Comparison of ENCODE assay signal across 1 cellular context in the genomic region with DNA sequence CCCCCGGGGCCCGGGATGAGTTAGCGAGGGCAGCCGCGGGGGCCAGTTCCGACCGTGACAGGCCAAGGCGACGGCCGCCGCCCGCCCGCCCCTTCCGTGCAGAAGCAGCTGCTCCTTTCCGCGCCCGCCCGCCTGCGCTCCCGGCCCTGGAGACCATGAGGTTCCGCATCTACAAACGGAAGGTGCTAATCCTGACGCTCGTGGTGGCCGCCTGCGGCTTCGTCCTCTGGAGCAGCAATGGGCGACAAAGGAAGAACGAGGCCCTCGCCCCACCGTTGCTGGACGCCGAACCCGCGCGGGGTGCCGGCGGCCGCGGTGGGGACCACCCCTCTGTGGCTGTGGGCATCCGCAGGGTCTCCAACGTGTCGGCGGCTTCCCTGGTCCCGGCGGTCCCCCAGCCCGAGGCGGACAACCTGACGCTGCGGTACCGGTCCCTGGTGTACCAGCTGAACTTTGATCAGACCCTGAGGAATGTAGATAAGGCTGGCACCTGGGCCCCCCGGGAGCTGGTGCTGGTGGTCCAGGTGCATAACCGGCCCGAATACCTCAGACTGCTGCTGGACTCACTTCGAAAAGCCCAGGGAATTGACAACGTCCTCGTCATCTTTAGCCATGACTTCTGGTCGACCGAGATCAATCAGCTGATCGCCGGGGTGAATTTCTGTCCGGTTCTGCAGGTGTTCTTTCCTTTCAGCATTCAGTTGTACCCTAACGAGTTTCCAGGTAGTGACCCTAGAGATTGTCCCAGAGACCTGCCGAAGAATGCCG.
TF ChIP-seq lines count a peak whose summit lies in the region.

No MANE protein-coding gene starts in this region.

TF ChIP-seq in HepG2, 621 proteins besides CTCF, POLR2A, EP300 and RAD21 (continues in another document):
- TF ChIP-seq REL (CRISPR knock-in tag; conservative IDR thresholded peaks at IDR 0.05): 0 out of 2 replicates have a peak, but pooled peaks have one; percentile 22
- TF ChIP-seq NCOA5 (CRISPR knock-in tag; IDR thresholded peaks at IDR 0.05): no peak
- TF ChIP-seq ZEB1 (IDR thresholded peaks at IDR 0.05; ENCODE audit: insufficient replicate concordance, low read depth): no peak
- no peak for TF ChIP-seq RELA (CRISPR knock-in tag; IDR thresholded peaks at IDR 0.05)
- TF ChIP-seq SOX6 (IDR thresholded peaks at IDR 0.05): no peak
- 0 out of 2 replicates have a peak, but pooled peaks have one; percentile 1 for TF ChIP-seq SOX6 (CRISPR knock-in tag; IDR thresholded peaks at IDR 0.05)
- TF ChIP-seq ZNF484 (CRISPR knock-in tag; IDR thresholded peaks at IDR 0.05; ENCODE audit: borderline replicate concordance, low read depth): no peak
- peak; percentile 13 for TF ChIP-seq ZNF781 (CRISPR knock-in tag; IDR thresholded peaks at IDR 0.05; ENCODE audit: borderline replicate concordance, not compliant biosample characterization)
- TF ChIP-seq SIX4 (CRISPR knock-in tag; IDR thresholded peaks at IDR 0.05): 0 out of 2 replicates have a peak, but pooled peaks have one; percentile 2
- TF ChIP-seq FOSL2 (CRISPR knock-in tag; IDR thresholded peaks at IDR 0.05): no peak
- peak; percentile 61; the same call in 1 of the 2 replicates for TF ChIP-seq ZNF547 (CRISPR knock-in tag; IDR thresholded peaks at IDR 0.05)
- peak; percentile 81 for TF ChIP-seq HNF4A (CRISPR knock-in tag; IDR thresholded peaks at IDR 0.05)
- TF ChIP-seq ZNF33B (CRISPR knock-in tag; IDR thresholded peaks at IDR 0.05): peak; percentile 62; the same call in 1 of the 2 replicates
- TF ChIP-seq ZNF75D (CRISPR knock-in tag; IDR thresholded peaks at IDR 0.05; ENCODE audit: borderline replicate concordance): no peak
- TF ChIP-seq SIX1 (CRISPR knock-in tag; IDR thresholded peaks at IDR 0.05; ENCODE audit: borderline replicate concordance): 0 out of 2 replicates have a peak, but pooled peaks have one; percentile 16
- TF ChIP-seq, protein P1, sequence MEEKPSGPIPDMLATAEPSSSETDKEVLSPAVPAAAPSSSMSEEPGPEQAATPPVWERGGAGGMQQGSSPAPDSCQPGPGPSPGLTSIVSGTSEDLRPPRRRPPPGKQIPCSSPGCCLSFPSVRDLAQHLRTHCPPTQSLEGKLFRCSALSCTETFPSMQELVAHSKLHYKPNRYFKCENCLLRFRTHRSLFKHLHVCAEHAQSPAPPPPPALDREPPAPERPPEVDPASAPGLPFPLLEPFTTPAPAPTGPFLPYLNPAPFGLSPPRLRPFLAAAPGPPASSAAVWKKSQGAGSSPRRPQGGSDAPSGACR (CRISPR knock-in tag; IDR thresholded peaks at IDR 0.05): no peak
- 0 out of 2 replicates have a peak, but pooled peaks have one; percentile 49 for TF ChIP-seq NFATC3 (CRISPR knock-in tag; IDR thresholded peaks at IDR 0.05)
- peak; percentile 6; the same call in 1 of the 2 replicates for TF ChIP-seq ZKSCAN8 (CRISPR knock-in tag; IDR thresholded peaks at IDR 0.05; ENCODE audit: borderline replicate concordance)
- TF ChIP-seq HNRNPLL (IDR thresholded peaks at IDR 0.05; ENCODE audit: low read depth, low read length, poor library complexity, severe bottlenecking): peak; percentile 50
- TF ChIP-seq ZNF234 (CRISPR knock-in tag; conservative IDR thresholded peaks at IDR 0.05): peak; percentile 5; the same call in 1 of the 2 replicates
- TF ChIP-seq ZNF274 (CRISPR knock-in tag; IDR thresholded peaks at IDR 0.05): peak; percentile 77; the same call in 1 of the 2 replicates
- TF ChIP-seq FOXA1 (IDR thresholded peaks at IDR 0.05): no peak
- TF ChIP-seq FOXA1 (CRISPR knock-in tag; IDR thresholded peaks at IDR 0.05): no peak
- TF ChIP-seq HNRNPK (IDR thresholded peaks at IDR 0.05; ENCODE audit: low read depth, low read length, poor library complexity, severe bottlenecking): peak; percentile 15
- TF ChIP-seq, protein P2, sequence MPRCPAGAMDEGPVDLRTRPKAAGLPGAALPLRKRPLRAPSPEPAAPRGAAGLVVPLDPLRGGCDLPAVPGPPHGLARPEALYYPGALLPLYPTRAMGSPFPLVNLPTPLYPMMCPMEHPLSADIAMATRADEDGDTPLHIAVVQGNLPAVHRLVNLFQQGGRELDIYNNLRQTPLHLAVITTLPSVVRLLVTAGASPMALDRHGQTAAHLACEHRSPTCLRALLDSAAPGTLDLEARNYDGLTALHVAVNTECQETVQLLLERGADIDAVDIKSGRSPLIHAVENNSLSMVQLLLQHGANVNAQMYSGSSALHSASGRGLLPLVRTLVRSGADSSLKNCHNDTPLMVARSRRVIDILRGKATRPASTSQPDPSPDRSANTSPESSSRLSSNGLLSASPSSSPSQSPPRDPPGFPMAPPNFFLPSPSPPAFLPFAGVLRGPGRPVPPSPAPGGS (CRISPR knock-in tag; IDR thresholded peaks at IDR 0.05): peak; percentile 62; the same call in 1 of the 2 replicates
- peak; percentile 55; the same call in 1 of the 2 replicates for TF ChIP-seq HNF4G (IDR thresholded peaks at IDR 0.05; ENCODE audit: borderline replicate concordance, low read depth, low read length)
- TF ChIP-seq HNF4G (CRISPR knock-in tag; IDR thresholded peaks at IDR 0.05; ENCODE audit: borderline replicate concordance, low read depth): no peak
- TF ChIP-seq ZNF337 (CRISPR knock-in tag; IDR thresholded peaks at IDR 0.05; ENCODE audit: borderline replicate concordance, low read depth): 0 out of 2 replicates have a peak, but pooled peaks have one; percentile 40
- 0 out of 2 replicates have a peak, but pooled peaks have one; percentile 49 for TF ChIP-seq ZFP90 (CRISPR knock-in tag; IDR thresholded peaks at IDR 0.05; ENCODE audit: borderline replicate concordance)
- TF ChIP-seq, protein P3, sequence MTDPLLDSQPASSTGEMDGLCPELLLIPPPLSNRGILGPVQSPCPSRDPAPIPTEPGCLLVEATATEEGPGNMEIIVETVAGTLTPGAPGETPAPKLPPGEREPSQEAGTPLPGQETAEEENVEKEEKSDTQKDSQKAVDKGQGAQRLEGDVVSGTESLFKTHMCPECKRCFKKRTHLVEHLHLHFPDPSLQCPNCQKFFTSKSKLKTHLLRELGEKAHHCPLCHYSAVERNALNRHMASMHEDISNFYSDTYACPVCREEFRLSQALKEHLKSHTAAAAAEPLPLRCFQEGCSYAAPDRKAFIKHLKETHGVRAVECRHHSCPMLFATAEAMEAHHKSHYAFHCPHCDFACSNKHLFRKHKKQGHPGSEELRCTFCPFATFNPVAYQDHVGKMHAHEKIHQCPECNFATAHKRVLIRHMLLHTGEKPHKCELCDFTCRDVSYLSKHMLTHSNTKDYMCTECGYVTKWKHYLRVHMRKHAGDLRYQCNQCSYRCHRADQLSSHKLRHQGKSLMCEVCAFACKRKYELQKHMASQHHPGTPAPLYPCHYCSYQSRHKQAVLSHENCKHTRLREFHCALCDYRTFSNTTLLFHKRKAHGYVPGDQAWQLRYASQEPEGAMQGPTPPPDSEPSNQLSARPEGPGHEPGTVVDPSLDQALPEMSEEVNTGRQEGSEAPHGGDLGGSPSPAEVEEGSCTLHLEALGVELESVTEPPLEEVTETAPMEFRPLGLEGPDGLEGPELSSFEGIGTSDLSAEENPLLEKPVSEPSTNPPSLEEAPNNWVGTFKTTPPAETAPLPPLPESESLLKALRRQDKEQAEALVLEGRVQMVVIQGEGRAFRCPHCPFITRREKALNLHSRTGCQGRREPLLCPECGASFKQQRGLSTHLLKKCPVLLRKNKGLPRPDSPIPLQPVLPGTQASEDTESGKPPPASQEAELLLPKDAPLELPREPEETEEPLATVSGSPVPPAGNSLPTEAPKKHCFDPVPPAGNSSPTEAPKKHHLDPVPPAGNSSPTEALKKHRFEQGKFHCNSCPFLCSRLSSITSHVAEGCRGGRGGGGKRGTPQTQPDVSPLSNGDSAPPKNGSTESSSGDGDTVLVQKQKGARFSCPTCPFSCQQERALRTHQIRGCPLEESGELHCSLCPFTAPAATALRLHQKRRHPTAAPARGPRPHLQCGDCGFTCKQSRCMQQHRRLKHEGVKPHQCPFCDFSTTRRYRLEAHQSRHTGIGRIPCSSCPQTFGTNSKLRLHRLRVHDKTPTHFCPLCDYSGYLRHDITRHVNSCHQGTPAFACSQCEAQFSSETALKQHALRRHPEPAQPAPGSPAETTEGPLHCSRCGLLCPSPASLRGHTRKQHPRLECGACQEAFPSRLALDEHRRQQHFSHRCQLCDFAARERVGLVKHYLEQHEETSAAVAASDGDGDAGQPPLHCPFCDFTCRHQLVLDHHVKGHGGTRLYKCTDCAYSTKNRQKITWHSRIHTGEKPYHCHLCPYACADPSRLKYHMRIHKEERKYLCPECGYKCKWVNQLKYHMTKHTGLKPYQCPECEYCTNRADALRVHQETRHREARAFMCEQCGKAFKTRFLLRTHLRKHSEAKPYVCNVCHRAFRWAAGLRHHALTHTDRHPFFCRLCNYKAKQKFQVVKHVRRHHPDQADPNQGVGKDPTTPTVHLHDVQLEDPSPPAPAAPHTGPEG (CRISPR knock-in tag; IDR thresholded peaks at IDR 0.05): peak; percentile 100
- peak; percentile 82; the same call in 1 of the 2 replicates for TF ChIP-seq ZBTB7B (CRISPR knock-in tag; IDR thresholded peaks at IDR 0.05)
- TF ChIP-seq, protein P4, sequence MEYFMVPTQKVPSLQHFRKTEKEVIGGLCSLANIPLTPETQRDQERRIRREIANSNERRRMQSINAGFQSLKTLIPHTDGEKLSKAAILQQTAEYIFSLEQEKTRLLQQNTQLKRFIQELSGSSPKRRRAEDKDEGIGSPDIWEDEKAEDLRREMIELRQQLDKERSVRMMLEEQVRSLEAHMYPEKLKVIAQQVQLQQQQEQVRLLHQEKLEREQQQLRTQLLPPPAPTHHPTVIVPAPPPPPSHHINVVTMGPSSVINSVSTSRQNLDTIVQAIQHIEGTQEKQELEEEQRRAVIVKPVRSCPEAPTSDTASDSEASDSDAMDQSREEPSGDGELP (IDR thresholded peaks at IDR 0.05; ENCODE audit: borderline replicate concordance, low read depth): peak; percentile 81
- TF ChIP-seq, protein P5, sequence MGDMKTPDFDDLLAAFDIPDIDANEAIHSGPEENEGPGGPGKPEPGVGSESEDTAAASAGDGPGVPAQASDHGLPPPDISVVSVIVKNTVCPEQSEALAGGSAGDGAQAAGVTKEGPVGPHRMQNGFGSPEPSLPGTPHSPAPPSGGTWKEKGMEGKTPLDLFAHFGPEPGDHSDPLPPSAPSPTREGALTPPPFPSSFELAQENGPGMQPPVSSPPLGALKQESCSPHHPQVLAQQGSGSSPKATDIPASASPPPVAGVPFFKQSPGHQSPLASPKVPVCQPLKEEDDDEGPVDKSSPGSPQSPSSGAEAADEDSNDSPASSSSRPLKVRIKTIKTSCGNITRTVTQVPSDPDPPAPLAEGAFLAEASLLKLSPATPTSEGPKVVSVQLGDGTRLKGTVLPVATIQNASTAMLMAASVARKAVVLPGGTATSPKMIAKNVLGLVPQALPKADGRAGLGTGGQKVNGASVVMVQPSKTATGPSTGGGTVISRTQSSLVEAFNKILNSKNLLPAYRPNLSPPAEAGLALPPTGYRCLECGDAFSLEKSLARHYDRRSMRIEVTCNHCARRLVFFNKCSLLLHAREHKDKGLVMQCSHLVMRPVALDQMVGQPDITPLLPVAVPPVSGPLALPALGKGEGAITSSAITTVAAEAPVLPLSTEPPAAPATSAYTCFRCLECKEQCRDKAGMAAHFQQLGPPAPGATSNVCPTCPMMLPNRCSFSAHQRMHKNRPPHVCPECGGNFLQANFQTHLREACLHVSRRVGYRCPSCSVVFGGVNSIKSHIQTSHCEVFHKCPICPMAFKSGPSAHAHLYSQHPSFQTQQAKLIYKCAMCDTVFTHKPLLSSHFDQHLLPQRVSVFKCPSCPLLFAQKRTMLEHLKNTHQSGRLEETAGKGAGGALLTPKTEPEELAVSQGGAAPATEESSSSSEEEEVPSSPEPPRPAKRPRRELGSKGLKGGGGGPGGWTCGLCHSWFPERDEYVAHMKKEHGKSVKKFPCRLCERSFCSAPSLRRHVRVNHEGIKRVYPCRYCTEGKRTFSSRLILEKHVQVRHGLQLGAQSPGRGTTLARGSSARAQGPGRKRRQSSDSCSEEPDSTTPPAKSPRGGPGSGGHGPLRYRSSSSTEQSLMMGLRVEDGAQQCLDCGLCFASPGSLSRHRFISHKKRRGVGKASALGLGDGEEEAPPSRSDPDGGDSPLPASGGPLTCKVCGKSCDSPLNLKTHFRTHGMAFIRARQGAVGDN (CRISPR knock-in tag; IDR thresholded peaks at IDR 0.05): peak; percentile 73
- TF ChIP-seq DPF2 (CRISPR knock-in tag; IDR thresholded peaks at IDR 0.05; ENCODE audit: borderline replicate concordance, low read depth): 0 out of 2 replicates have a peak, but pooled peaks have one; percentile 14
- TF ChIP-seq SATB2 (CRISPR knock-in tag; IDR thresholded peaks at IDR 0.05): 0 out of 2 replicates have a peak, but pooled peaks have one; percentile 6
- TF ChIP-seq, protein P6, sequence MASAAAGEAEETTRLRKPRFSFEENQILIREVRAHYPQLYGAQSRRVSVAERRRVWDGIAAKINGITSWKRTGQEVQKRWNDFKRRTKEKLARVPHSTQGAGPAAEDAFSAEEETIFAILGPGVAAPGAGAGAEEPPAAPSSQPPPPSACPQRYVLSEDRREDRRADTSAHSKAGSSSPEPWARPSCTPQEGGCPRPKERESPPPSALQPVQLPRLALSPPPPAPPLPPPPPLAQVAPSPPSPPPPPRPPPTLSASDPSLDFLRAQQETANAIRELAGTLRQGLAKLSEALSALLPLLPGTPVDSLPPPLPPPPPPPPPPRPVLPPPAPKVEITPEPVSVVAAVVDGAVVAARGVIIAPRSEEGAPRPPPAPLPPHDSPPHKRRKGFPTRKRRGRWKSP (CRISPR knock-in tag; IDR thresholded peaks at IDR 0.05): peak; percentile 24; the same call in 1 of the 2 replicates
- TF ChIP-seq DNMT1 (CRISPR knock-in tag; IDR thresholded peaks at IDR 0.05): no peak
- 0 out of 2 replicates have a peak, but pooled peaks have one; percentile 11 for TF ChIP-seq MTF1 (CRISPR knock-in tag; IDR thresholded peaks at IDR 0.05)
- TF ChIP-seq ZNF598 (CRISPR knock-in tag; IDR thresholded peaks at IDR 0.05; ENCODE audit: borderline replicate concordance): peak; percentile 22; the same call in 1 of the 2 replicates
- TF ChIP-seq KDM3A (CRISPR knock-in tag; IDR thresholded peaks at IDR 0.05; ENCODE audit: low read depth): 0 out of 2 replicates have a peak, but pooled peaks have one; percentile 6
